24 cellular contexts compared by ENCODE assay signal in the genomic region with DNA sequence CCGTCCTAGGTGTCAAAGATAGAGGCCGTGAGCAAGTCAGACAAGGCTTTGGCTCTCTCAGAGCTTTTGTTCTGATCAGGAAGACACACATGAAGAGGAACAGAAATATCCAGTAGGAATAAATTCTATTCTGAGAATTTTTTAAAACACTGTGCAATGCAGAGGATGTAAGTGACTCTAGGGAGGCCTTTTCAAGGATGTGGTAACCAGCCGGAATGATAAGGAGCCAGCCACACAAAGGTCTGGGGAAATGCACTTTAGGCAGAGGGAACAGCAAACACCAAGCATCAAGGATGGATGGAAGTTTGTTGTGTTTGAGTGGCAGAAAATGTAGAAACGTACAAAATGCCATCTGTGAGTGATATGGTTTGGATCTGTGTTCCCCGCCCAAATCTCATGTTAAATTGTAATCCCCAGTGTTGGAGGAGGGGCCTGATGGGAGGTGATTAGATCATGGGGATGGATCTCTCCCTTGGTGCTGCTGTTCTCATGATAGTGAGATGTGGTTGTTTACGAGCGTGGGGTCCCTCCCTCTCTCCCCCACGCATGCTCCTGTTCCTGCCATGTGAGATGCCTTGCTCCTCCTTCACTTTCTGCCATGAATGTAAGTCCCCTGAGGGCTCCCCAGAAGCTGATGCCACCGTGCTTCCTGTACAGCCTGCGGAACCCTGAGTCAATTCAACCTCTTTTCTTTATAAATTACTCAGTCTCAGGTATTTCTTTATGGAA.
"Had no signal": no experiment of that assay in that cellular context is flagged by ENCODE, and none has a peak within 500 bp of the region (broad histone marks: within the 10 kb centered on the region; RNA-seq: fewer than 3 reads in every experiment).

No MANE protein-coding gene starts in this region.

- H3K27ac ChIP-seq: adrenal gland, breast epithelium, SK-N-MC had no signal

- H3K36me3 ChIP-seq: adrenal gland, breast epithelium had no signal

- H3K9me3 ChIP-seq: adrenal gland, breast epithelium had no signal

- H3K27me3 ChIP-seq: adrenal gland, breast epithelium had no signal

- ATAC-seq: Panc1, Right ventricle myocardium inferior had no signal

- DNase-seq: activated B cell treated with CpG ODN at 0.5 μM for 24 hours; activated CD4-positive, alpha-beta T cell treated with anti-CD3 and anti-CD28 coated beads for 1 hour; activated CD4-positive, alpha-beta T cell treated with anti-CD3 and anti-CD28 coated beads, Interleukin-2, amount 10 ng/mL, durations not matched to agents 24 days and 14 days; activated CD4-positive, alpha-beta T cell treated with anti-CD3 and anti-CD28 coated beads, Interleukin-2, amount 50 U/mL, for 48 hours; activated naive CD4-positive, alpha-beta T cell treated with anti-CD3 and anti-CD28 coated beads, Interleukin-2, amount 50 U/mL, for 16 hours; activated naive CD8-positive, alpha-beta T cell treated with anti-CD3 and anti-CD28 coated beads, Interleukin-2, amount 10 ng/mL, durations not matched to agents 7 days and 5 days; activated T-cell treated with anti-CD3 and anti-CD28 coated beads for 4 hours; adrenal gland; aorta; central memory CD4-positive, alpha-beta T cell; Kasumi-1; KBM-7; NCI-H2029; NCI-H2107; NCI-H2171 treated with DMSO at 0.1 percent for 48 hours; NCI-H226; NCI-H526 treated with DMSO at 0.1 percent for 48 hours; NCI-H82; RPMI8226; T-helper 1 cell had no signal

- H3K4me1 ChIP-seq: adrenal gland, breast epithelium had no signal

- H3K4me3 ChIP-seq: adrenal gland, breast epithelium, SK-N-MC had no signal
